In the genomic region with DNA sequence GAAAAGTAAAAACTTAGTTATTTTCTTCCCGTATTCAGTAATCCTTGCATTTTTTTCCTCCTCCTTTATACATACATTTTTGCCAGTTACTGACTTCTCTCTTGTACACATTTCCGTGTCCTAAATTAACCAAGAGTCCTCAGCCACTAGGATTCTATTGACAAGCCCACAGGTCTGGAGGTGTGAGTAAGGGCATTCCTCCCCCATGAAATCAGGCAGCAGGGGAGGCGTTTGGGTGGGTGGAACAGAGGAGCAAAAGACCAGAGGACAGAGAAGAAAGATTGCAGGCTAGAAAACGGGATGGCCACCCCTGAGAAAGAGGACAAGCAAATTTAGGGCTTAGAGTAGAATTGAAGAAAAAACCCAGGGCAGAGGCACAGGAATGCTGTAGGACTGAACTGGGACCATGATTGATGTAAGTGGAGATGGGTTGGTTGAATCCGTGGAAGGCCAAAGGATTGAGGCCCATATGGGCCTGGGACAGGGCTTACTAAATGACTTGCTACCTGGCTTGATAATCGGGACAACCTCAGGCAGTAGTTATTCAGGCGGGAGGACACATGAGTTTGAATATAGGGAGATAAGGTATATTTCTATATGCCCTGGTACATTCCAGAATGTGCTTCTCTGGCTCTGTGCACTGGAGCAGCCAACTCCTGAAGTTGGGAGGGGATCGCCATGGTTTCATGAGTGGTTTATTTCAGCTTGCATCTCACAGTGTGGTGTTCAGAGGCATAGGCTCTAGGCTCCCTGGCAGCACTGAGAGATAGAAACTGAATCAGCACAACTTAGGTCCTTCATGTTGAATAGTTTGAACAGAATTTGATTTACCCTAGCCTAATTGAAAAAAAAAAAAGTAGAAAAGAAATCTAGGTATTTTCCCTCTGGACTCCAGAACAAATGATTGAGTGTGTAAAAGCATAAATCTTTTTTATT, we compare ENCODE assay signal across 17 cellular contexts. TPM values are rescaled to one million over a fixed set of nuclear protein-coding genes. Genes with fewer than 3 reads are reported as not detected.
DNase-seq lines count a peak whose midpoint lies in the region; ATAC-seq, FAIRE-seq and TF ChIP-seq lines count a peak whose summit lies in the region.
"Had no signal": no experiment of that assay in that cellular context is flagged by ENCODE, and none has a peak within 500 bp of the region (broad histone marks: within the 10 kb centered on the region; RNA-seq: fewer than 3 reads in every experiment).

No MANE protein-coding gene starts in this region.

- in situ Hi-C loops in GM12878 (cut with MboI), result no loop called here

- WGBS in GM12878 (ENCODE audit: insufficient coverage, insufficient replicate concordance, low lambda C conversion rate, missing lambda C conversion rate), result 15% methylated on average over 8 of the region's 8 CpGs
- WGBS in stomach, 5 donors, result 65 to 71% (median 69%) methylated on average over 8 of the region's 8 CpGs
- 71% methylated on average over 8 of the region's 8 CpGs for WGBS in right cardiac atrium

- peaks cover 58% of the 10 kb centered on the region for H3K36me3 Mint-ChIP-seq in activated naive CD4-positive, alpha-beta T cell treated with anti-CD3 and anti-CD28 coated beads for 36 hours (ENCODE audit: low read depth)

- no peak overlapping the region for H2AFZ ChIP-seq in GM12878 (ENCODE audit: control insufficient read depth, low read depth, low read length)
- H2AFZ ChIP-seq: GM23248 had no signal

- H3K9me3 ChIP-seq in GM12878 (replicated peaks; ENCODE audit: control insufficient read depth, insufficient read depth, low read length) (no peaks in the 10 kb centered on the region), stomach (no peaks in the 10 kb centered on the region), right cardiac atrium (ENCODE audit: control insufficient read depth, low read length) (no peaks in the 10 kb centered on the region)

- DNase-seq in activated naive CD4-positive, alpha-beta T cell treated with anti-CD3 and anti-CD28 coated beads for 36 hours, result peak; percentile 46
- no peak for DNase-seq in activated naive CD4-positive, alpha-beta T cell treated with anti-CD3 and anti-CD28 coated beads, Interleukin-2, amount 50 U/mL, for 16 hours
- no peak for DNase-seq in Jurkat, Clone E6-1 (ENCODE audit: low read depth, low spot score)
- no peak for DNase-seq in GM12878 (ENCODE audit: low read depth, low spot score)
- no peak for DNase-seq in stomach
- DNase-seq in DMS153 (lab: John Stamatoyannopoulos, UW), result no peak
- DNase-seq in right cardiac atrium, result no peak
- DNase-seq: activated CD4-positive, alpha-beta T cell treated with anti-CD3 and anti-CD28 coated beads, Interleukin-2, amount 50 U/mL, for 4 hours; glutamatergic neuron; GM23248; NCI-H146; Right ventricle myocardium superior; trophoblast cell had no signal

- TF ChIP-seq EP300 in GM12878 (IDR thresholded peaks at IDR 0.05; ENCODE audit: borderline replicate concordance in 1 of 2, control insufficient read depth in 1 of 2, low read depth in 2 of 2, low read length in 2 of 2), result no peak
- no peak for TF ChIP-seq EP300 in stomach (IDR thresholded peaks at IDR 0.05)

- H3K27me3 ChIP-seq in GM12878 (replicated peaks in 1 of 2; ENCODE audit: control insufficient read depth in 2 of 2, insufficient read depth in 2 of 2, low read length in 1 of 2) (no peaks in the 10 kb centered on the region), stomach (peaks cover 0 to 17% (median 0%) of the 10 kb centered on the region in 3 donors), right cardiac atrium (ENCODE audit: control insufficient read depth, insufficient read depth) (no peaks in the 10 kb centered on the region)

- H3K4me3 Mint-ChIP-seq in activated naive CD4-positive, alpha-beta T cell treated with anti-CD3 and anti-CD28 coated beads for 36 hours, result no peak overlapping the region
- H3K4me3 Mint-ChIP-seq: activated naive CD8-positive, alpha-beta T cell had no signal

- H3K27ac Mint-ChIP-seq in activated naive CD4-positive, alpha-beta T cell treated with anti-CD3 and anti-CD28 coated beads for 36 hours, result peak overlapping the region; percentile 88
- H3K27ac Mint-ChIP-seq: activated naive CD8-positive, alpha-beta T cell; IgD-negative memory B cell had no signal

- H4K20me1 ChIP-seq in GM12878 (ENCODE audit: control insufficient read depth, insufficient read depth), result no peaks in the 10 kb centered on the region

- peak overlapping the region; percentile 41 for H3K9ac ChIP-seq in GM12878 (ENCODE audit: control insufficient read depth, insufficient read depth, low read length)
- H3K9ac ChIP-seq: GM23248 had no signal

- peaks cover 40% of the 10 kb centered on the region for H3K79me2 ChIP-seq in GM12878 (ENCODE audit: control insufficient read depth, insufficient read depth, low read length)

- no peak for FAIRE-seq in GM12878 (lab: Jason Lieb, UNC)

- no peak for TF ChIP-seq RAD21 in GM12878 (IDR thresholded peaks at IDR 0.05; ENCODE audit: insufficient read depth, low read depth, low read length)

- SMC1A ChIA-PET in GM12878 (lab: Charles Lee; ENCODE audit: uncharacterized antibody, unreplicated experiment), result interaction anchor here (0.6 to 4.7 kb wide), 18 partner anchors 11 to 187 kb away, joined by 3 to 91 read pairs (median 6); a partner anchor contains a TSS

- H3K27me3 Mint-ChIP-seq in activated naive CD4-positive, alpha-beta T cell treated with anti-CD3 and anti-CD28 coated beads for 36 hours (ENCODE audit: low read depth), result no peaks in the 10 kb centered on the region
- H3K27me3 Mint-ChIP-seq: activated naive CD8-positive, alpha-beta T cell had no signal

- peak overlapping the region; percentile 36 for H3K4me2 ChIP-seq in GM12878 (ENCODE audit: control insufficient read depth, insufficient read depth)

- H3K4me1 ChIP-seq in GM12878 (ENCODE audit: control insufficient read depth, insufficient read depth, low read length) (peaks cover 76% of the 10 kb centered on the region), stomach (peaks cover 0 to 39% (median 2%) of the 10 kb centered on the region in 4 donors), right cardiac atrium (ENCODE audit: control insufficient read depth, insufficient read depth, low read length) (no peaks in the 10 kb centered on the region)

- TF ChIP-seq POLR2A in GM12878 (IDR thresholded peaks at IDR 0.05; ENCODE audit: low read depth, low read length), result no peak
- no peak for TF ChIP-seq POLR2A in stomach (IDR thresholded peaks at IDR 0.05)

- POLR2A ChIA-PET in GM12878 (lab: Charles Lee), result interaction anchor here (1.1 to 3.1 kb wide), 6 partner anchors 11 to 125 kb away, joined by 3 to 14 read pairs (median 10); no protein-coding TSS in a partner anchor

- no TSS peak for BruUV-seq in GM12878 (replicated peaks; lab: Mats Ljungman, UMichigan)

- peaks cover 7 to 13% of the 10 kb centered on the region in 2 experiments for H3K36me3 ChIP-seq in GM12878 (ENCODE audit: control insufficient read depth in 2 of 2, insufficient read depth in 2 of 2, low read length in 1 of 2)
- peaks cover 0 to 4% (median 0%) of the 10 kb centered on the region in 4 donors for H3K36me3 ChIP-seq in stomach

- peaks cover 12% of the 10 kb centered on the region for H3K4me1 Mint-ChIP-seq in activated naive CD4-positive, alpha-beta T cell treated with anti-CD3 and anti-CD28 coated beads for 36 hours (ENCODE audit: low read depth)

- H3K27ac ChIP-seq in GM12878 (ENCODE audit: control insufficient read depth, insufficient read depth) (peak overlapping the region; percentile 72), stomach (peak overlapping the region in 3 of 5 donors; percentile 32 to 67 (median 43)), right cardiac atrium (ENCODE audit: low read length) (no peak overlapping the region)
- H3K27ac ChIP-seq: epithelial cell of prostate, GM23248 had no signal

- peak overlapping the region; percentile 30; the same call in 1 of the 2 replicates for H3K4me3 ChIP-seq in Jurkat, Clone E6-1 (ENCODE audit: low read length)
- H3K4me3 ChIP-seq in GM12878 (peak overlapping the region; percentile 39; the same call in 1 of the 2 replicates), stomach (no peak overlapping the region), right cardiac atrium (ENCODE audit: low read length) (no peak overlapping the region)
- H3K4me3 ChIP-seq: GM23248 had no signal

- ATAC-seq in GM12878, result no peak
- ATAC-seq in HG03045 (IDR thresholded peaks at IDR 0.05; ENCODE audit: unreplicated experiment), result no peak
- no peak for ATAC-seq in right cardiac atrium

- RAD21 ChIA-PET in GM12878 (lab: Charles Lee; ENCODE audit: unreplicated experiment), result interaction anchor here (1.0 to 3.1 kb wide), 13 partner anchors 7 to 127 kb away, joined by 3 to 45 read pairs (median 6); no protein-coding TSS in a partner anchor

- CTCF ChIA-PET in activated naive CD4-positive, alpha-beta T cell treated with anti-CD3 and anti-CD28 coated beads for 36 hours (lab: Charles Lee), result interaction anchor here (1.0 to 4.5 kb wide), 5 partner anchors 10 to 126 kb away, joined by 3 to 24 read pairs (median 6); no protein-coding TSS in a partner anchor
- CTCF ChIA-PET in GM12878 (lab: Yijun Ruan, JAX), result interaction anchor here (0.9 to 2.5 kb wide), 8 partner anchors 15 to 127 kb away, joined by 3 to 14 read pairs (median 5); no protein-coding TSS in a partner anchor

- H3K9me3 Mint-ChIP-seq in activated naive CD4-positive, alpha-beta T cell treated with anti-CD3 and anti-CD28 coated beads for 36 hours, result no peaks in the 10 kb centered on the region
- H3K9me3 Mint-ChIP-seq: IgD-negative memory B cell had no signal

- TF ChIP-seq CTCF in GM12878 (IDR thresholded peaks at IDR 0.05 in 2 of 3, conservative IDR thresholded peaks at IDR 0.05 in 1 of 3; ENCODE audit: control insufficient read depth in 2 of 3, extremely low read depth in 1 of 3, insufficient read depth in 1 of 3, low read depth in 3 of 3, low read length in 3 of 3), result no peak
- no peak for TF ChIP-seq CTCF in stomach (IDR thresholded peaks at IDR 0.05)

- intact Hi-C loops in activated naive CD4-positive, alpha-beta T cell treated with anti-CD3 and anti-CD28 coated beads for 36 hours (cut with micrococcal nuclease), result loop anchor here (1.0 to 5.0 kb wide), 4 partner anchors 10 to 115 kb away; no protein-coding TSS in a partner anchor
- intact Hi-C loops in GM12878 (cut with micrococcal nuclease; ENCODE audit: unreplicated experiment) (no loop called here), stomach (cut with DNase I; ENCODE audit: low total_unique reads) (no loop called here), right cardiac atrium (cut with DNase I) (no loop called here)

RNA-seq across cellular contexts. Expression of a gene that starts 28.0 kb away (rescaled TPM):
- 100 to 1,000 TPM; 213 to 226 TPM for total RNA-seq in activated naive CD4-positive, alpha-beta T cell treated with anti-CD3 and anti-CD28 coated beads for 36 hours
- polyA plus RNA-seq in Jurkat, Clone E6-1 (2012; ENCODE audit: insufficient read depth, insufficient read length), result 144 TPM
- total RNA-seq in GM12878 (2013; cell fraction: nucleolus; rRNA removed), result 250 and 261 TPM in 2 replicates
- 101 and 104 TPM in 2 replicates for total RNA-seq in GM12878 (2014; rRNA removed)
- total RNA-seq in GM12878 (2014; rRNA removed; fragmentation: Illumina TruSeq; extraction: Trizol), result 69.5 and 70.2 TPM in 2 replicates
- 125 and 131 TPM in 2 replicates for total RNA-seq in GM12878 (2021)
- 23.9 TPM for polyA plus RNA-seq in GM12878 (2011; ENCODE audit: low read depth)
- 58.5 and 61.7 TPM in 2 replicates for polyA plus RNA-seq in GM12878 (2011; rRNA removed)
- 60.4 and 68.7 TPM in 2 replicates for polyA plus RNA-seq in GM12878 (2011; cell fraction: cytosol; rRNA removed)
- 76.4 and 80.1 TPM in 2 replicates for polyA plus RNA-seq in GM12878 (2011; cell fraction: nucleus; rRNA removed)
- 30.9 and 31.5 TPM in 2 replicates for polyA plus RNA-seq in GM12878 (2012)
- polyA plus RNA-seq in GM12878 (2014; fragmentation: Illumina TruSeq; extraction: Trizol), result 73.0 and 73.8 TPM in 2 replicates
- polyA plus RNA-seq in GM12878 (2014; fragmentation: Nextera tagmentation; extraction: Ambion mirVana), result 10 to 100 TPM; 27.2 to 29.8 TPM
- 60.3 and 64.2 TPM in 2 replicates for polyA plus RNA-seq in GM12878 (2014; rRNA removed)
- polyA plus RNA-seq in GM12878 (2016; fragmentation: Nextera tagmentation; extraction: Ambion mirVana), result 10 to 100 TPM; 82.5 to 95.3 TPM
- 133 and 138 TPM in 2 replicates for polyA minus RNA-seq in GM12878 (2011; rRNA and poly(A)+ RNA removed)
- 59.5 and 62.5 TPM in 2 replicates for polyA minus RNA-seq in GM12878 (2011; cell fraction: cytosol; rRNA and poly(A)+ RNA removed)
- 108 and 193 TPM in 2 replicates for polyA minus RNA-seq in GM12878 (2011; cell fraction: nucleus; rRNA and poly(A)+ RNA removed)
- total RNA-seq in stomach, result 100 to 1,000 TPM in 1 of 5 donors, 10 to 100 TPM in 3, 1 to 10 TPM in 1; 4.5 to 139 (median 14.0) TPM
- polyA plus RNA-seq in stomach, result 1 to 10 TPM; 1.5 to 6.4 (median 1.8) TPM
- total RNA-seq in right cardiac atrium, result 1 to 10 TPM; 3.4 to 6.8 (median 4.2) TPM
- 0.54 TPM for polyA plus RNA-seq in right cardiac atrium
- total RNA-seq: GM23248 had no signal
- polyA plus RNA-seq: GM23248 had no signal

Comparison
In these comparisons a context has a peak if more than half of its experiments do, and no peak if none do; other contexts are left out.
1. H3K4me3 ChIP-seq: peak in Jurkat, Clone E6-1 (single experiment) and GM12878 (single experiment); none in stomach (0 of 4) and right cardiac atrium (single experiment).